Comparison of ENCODE assay signal across 8 cellular contexts in the genomic region with DNA sequence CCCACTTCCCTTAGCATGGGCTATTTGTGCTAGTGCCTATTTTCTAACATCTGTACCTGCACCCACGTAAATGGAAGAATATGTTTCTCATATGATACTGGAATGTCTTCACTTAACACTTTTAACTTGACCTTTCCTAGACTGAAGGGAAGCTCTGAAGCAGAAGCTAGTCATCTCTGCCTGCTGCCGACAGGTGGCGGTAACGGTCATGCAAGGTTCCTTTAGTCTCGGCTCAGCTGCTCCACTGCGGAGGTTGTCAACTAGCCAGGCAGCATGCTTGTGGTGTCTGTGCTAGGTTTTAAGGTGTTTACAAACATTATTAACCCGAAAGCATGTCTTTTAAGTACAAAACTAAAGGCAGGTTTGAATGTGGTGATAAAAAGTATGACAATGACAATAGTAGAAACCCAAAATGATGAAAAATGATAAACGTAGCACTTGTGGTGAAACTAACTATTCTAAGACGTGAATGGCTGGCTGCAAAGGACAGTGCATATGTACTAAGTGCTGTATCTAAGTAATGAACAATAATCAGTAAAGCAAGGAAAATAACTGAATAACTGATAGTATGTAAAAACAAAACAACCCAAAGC.
DNase-seq lines count a peak whose midpoint lies in the region; ATAC-seq, FAIRE-seq and TF ChIP-seq lines count a peak whose summit lies in the region.

No MANE protein-coding gene starts in this region.

- H3K36me3 Mint-ChIP-seq in activated CD4-positive, alpha-beta T cell treated with anti-CD3 and anti-CD28 coated beads, Interleukin-2, amount 10 ng/mL, durations not matched to agents 24 days and 14 days (ENCODE audit: low read depth), result no peaks in the 10 kb centered on the region
- H3K36me3 Mint-ChIP-seq in stimulated activated memory B cell treated with anti-CD40 and anti-IgM and Interleukin-4, amounts not matched to agents 10 μg/mL and 1 μg/mL and 100 μg/mL, for 72 hours, result no peaks in the 10 kb centered on the region

- TF ChIP-seq CTCF in BJ (IDR thresholded peaks at IDR 0.05; ENCODE audit: insufficient read depth, low read depth, low read length), result peak; percentile 94
- TF ChIP-seq CTCF in epithelial cell of esophagus (IDR thresholded peaks at IDR 0.05; ENCODE audit: insufficient read depth, low read depth, low read length, missing control alignments), result peak; percentile 98

- intact Hi-C loops in activated CD4-positive, alpha-beta T cell treated with anti-CD3 and anti-CD28 coated beads, Interleukin-2, amount 10 ng/mL, durations not matched to agents 24 days and 14 days (cut with micrococcal nuclease), result loop anchor here (1.0 kb wide), 1 partner anchor 303 kb away; no protein-coding TSS in a partner anchor

- DNase-seq in BJ (ENCODE audit: low read depth) (peak; percentile 0), GM19239 (ENCODE audit: insufficient read length, low spot score) (peak; percentile 43), NCI-H226 (peak; percentile 34), epithelial cell of esophagus (ENCODE audit: low read depth) (peak; percentile 75), midbrain (lab: John Stamatoyannopoulos, UW) (peak; percentile 79)
- DNase-seq in activated CD4-positive, alpha-beta T cell treated with anti-CD3 and anti-CD28 coated beads, Interleukin-2, amount 10 ng/mL, durations not matched to agents 24 days and 14 days, result peak; percentile 83

- peak; percentile 83 for FAIRE-seq in GM19239 (lab: Jason Lieb, UNC)

- H3K4me3 Mint-ChIP-seq in activated CD4-positive, alpha-beta T cell treated with anti-CD3 and anti-CD28 coated beads, Interleukin-2, amount 10 ng/mL, durations not matched to agents 24 days and 14 days, result no peak overlapping the region
- H3K4me3 Mint-ChIP-seq in stimulated activated memory B cell treated with anti-CD40 and anti-IgM and Interleukin-4, amounts not matched to agents 10 μg/mL and 1 μg/mL and 100 μg/mL, for 72 hours, result no peak overlapping the region

- H3K27ac Mint-ChIP-seq in activated CD4-positive, alpha-beta T cell treated with anti-CD3 and anti-CD28 coated beads, Interleukin-2, amount 10 ng/mL, durations not matched to agents 24 days and 14 days, result no peak overlapping the region
- no peak overlapping the region for H3K27ac Mint-ChIP-seq in stimulated activated memory B cell treated with anti-CD40 and anti-IgM and Interleukin-4, amounts not matched to agents 10 μg/mL and 1 μg/mL and 100 μg/mL, for 72 hours

- peak; percentile 90 for ATAC-seq in HG03280 (IDR thresholded peaks at IDR 0.05; ENCODE audit: unreplicated experiment)
- ATAC-seq in stimulated activated memory B cell treated with anti-CD40 and anti-IgM and Interleukin-4, amounts not matched to agents 10 μg/mL and 1 μg/mL and 100 μg/mL, for 72 hours, result peak; percentile 77

- no peak overlapping the region for H3K4me3 ChIP-seq in BJ (ENCODE audit: low read depth, low read length)
- no peak overlapping the region for H3K4me3 ChIP-seq in epithelial cell of esophagus (ENCODE audit: low read length)

- H3K27me3 ChIP-seq in BJ (ENCODE audit: control insufficient read depth, insufficient read depth, low read length), result no peaks in the 10 kb centered on the region; the same call in 1 of the 2 replicates

- H3K9me3 Mint-ChIP-seq in activated CD4-positive, alpha-beta T cell treated with anti-CD3 and anti-CD28 coated beads, Interleukin-2, amount 10 ng/mL, durations not matched to agents 24 days and 14 days, result no peaks in the 10 kb centered on the region
- H3K9me3 Mint-ChIP-seq in stimulated activated memory B cell treated with anti-CD40 and anti-IgM and Interleukin-4, amounts not matched to agents 10 μg/mL and 1 μg/mL and 100 μg/mL, for 72 hours, result no peaks in the 10 kb centered on the region

- H3K36me3 ChIP-seq in BJ (ENCODE audit: control insufficient read depth, insufficient read depth, low read length), result no peaks in the 10 kb centered on the region

- POLR2A ChIA-PET in BJ (lab: Charles Lee), result no interaction called here

- H3K4me1 Mint-ChIP-seq in activated CD4-positive, alpha-beta T cell treated with anti-CD3 and anti-CD28 coated beads, Interleukin-2, amount 10 ng/mL, durations not matched to agents 24 days and 14 days, result no peaks in the 10 kb centered on the region
- H3K4me1 Mint-ChIP-seq in stimulated activated memory B cell treated with anti-CD40 and anti-IgM and Interleukin-4, amounts not matched to agents 10 μg/mL and 1 μg/mL and 100 μg/mL, for 72 hours, result no peaks in the 10 kb centered on the region

- peaks cover 1% of the 10 kb centered on the region for H3K27me3 Mint-ChIP-seq in activated CD4-positive, alpha-beta T cell treated with anti-CD3 and anti-CD28 coated beads, Interleukin-2, amount 10 ng/mL, durations not matched to agents 24 days and 14 days
- peaks cover 50% of the 10 kb centered on the region for H3K27me3 Mint-ChIP-seq in stimulated activated memory B cell treated with anti-CD40 and anti-IgM and Interleukin-4, amounts not matched to agents 10 μg/mL and 1 μg/mL and 100 μg/mL, for 72 hours

- CTCF ChIA-PET in BJ (lab: Yijun Ruan, JAX), result interaction anchor here (0.6 to 2.8 kb wide), 15 partner anchors 8 to 320 kb away, joined by 3 to 15 read pairs (median 3); no protein-coding TSS in a partner anchor

Comparison
In these comparisons a context has a peak if more than half of its experiments do, and no peak if none do; other contexts are left out.
1. DNase-seq: peak in every context shown above with its lines; median percentile 83 in activated CD4-positive, alpha-beta T cell treated with anti-CD3 and anti-CD28 coated beads, Interleukin-2, amount 10 ng/mL, durations not matched to agents 24 days and 14 days; 79 in midbrain; 75 in epithelial cell of esophagus; 43 in GM19239; 34 in NCI-H226; 0 in BJ.